In genomic region chr7:5647816-5648215, GRCh38 we compare ENCODE assay signal across 25 cellular contexts.
"Had no signal": no experiment of that assay in that cellular context is flagged by ENCODE, and none has a peak within 500 bp of the region (broad histone marks: within the 10 kb centered on the region; RNA-seq: fewer than 3 reads in every experiment).

No MANE protein-coding gene starts in this region.

- H3K9me3 ChIP-seq: colonic mucosa, esophagus muscularis mucosa, left lung, testis, tibial artery had no signal

- H3K4me2 ChIP-seq: neural progenitor cell had no signal

- H3K27ac ChIP-seq: colonic mucosa, esophagus muscularis mucosa, left lung, neural progenitor cell, parathyroid adenoma, testis, tibial artery had no signal

- H3K36me3 ChIP-seq: colonic mucosa, neural progenitor cell had no signal

- H3K9me3 Mint-ChIP-seq: dendritic cell treated with granulocyte-macrophage colony-stimulating factor and Interleukin-4, amounts not matched to agents 40 ng/mL and 50 ng/mL, for 4 days; endodermal cell; nephron; neural progenitor cell; stimulated activated memory B cell treated with anti-CD40 and anti-IgM and Interleukin-4, amounts not matched to agents 10 μg/mL and 1 μg/mL and 100 μg/mL, for 72 hours; type B pancreatic cell had no signal

- H3K79me2 ChIP-seq: parathyroid adenoma had no signal

- H3K4me1 ChIP-seq: colonic mucosa, parathyroid adenoma had no signal

- H3K27me3 ChIP-seq: colonic mucosa, esophagus muscularis mucosa, left lung, neural progenitor cell, testis, tibial artery had no signal

- H2AFZ ChIP-seq: neural progenitor cell, parathyroid adenoma had no signal

- H3K9ac ChIP-seq: neural progenitor cell, parathyroid adenoma had no signal

- ATAC-seq: left cardiac atrium; left lung; naive thymus-derived CD4-positive, alpha-beta T cell; sciatic nerve; stimulated activated memory B cell treated with anti-CD40 and anti-IgM and Interleukin-4, amounts not matched to agents 10 μg/mL and 1 μg/mL and 100 μg/mL, for 72 hours; stimulated activated naive CD8-positive, alpha-beta T cell treated with anti-CD3 and anti-CD28 coated beads, Interleukin-15, Interleukin-2, amounts not matched to agents 100 U/mL and 50 U/mL, for 24 hours had no signal

- DNase-seq: colonic mucosa; effector CD8-positive, alpha-beta T cell; endodermal cell; head of caudate nucleus; left cardiac atrium; left lung; mesendoderm; midbrain; naive thymus-derived CD4-positive, alpha-beta T cell; stimulated activated CD4-positive, alpha-beta T cell treated with anti-CD3 and anti-CD28 coated beads, Interleukin-2, amount 100 ng/mL, for 24 hours; stimulated activated CD4-positive, alpha-beta T cell treated with anti-CD3 and anti-CD28 coated beads, Interleukin-4, amount 100 ng/mL, for 4 hours; stimulated activated naive CD8-positive, alpha-beta T cell treated with anti-CD3 and anti-CD28 coated beads, Interleukin-15, Interleukin-2, amounts not matched to agents 100 U/mL and 50 U/mL, for 24 hours; substantia nigra; testis; tibial artery had no signal

- H3K27ac Mint-ChIP-seq: dendritic cell treated with granulocyte-macrophage colony-stimulating factor and Interleukin-4, amounts not matched to agents 40 ng/mL and 50 ng/mL, for 4 days; endodermal cell; naive thymus-derived CD4-positive, alpha-beta T cell; neural progenitor cell; progenitor cell of endocrine pancreas; stimulated activated memory B cell treated with anti-CD40 and anti-IgM and Interleukin-4, amounts not matched to agents 10 μg/mL and 1 μg/mL and 100 μg/mL, for 72 hours; type B pancreatic cell had no signal

- H3K4me3 Mint-ChIP-seq: dendritic cell treated with granulocyte-macrophage colony-stimulating factor and Interleukin-4, amounts not matched to agents 40 ng/mL and 50 ng/mL, for 4 days; endodermal cell; naive thymus-derived CD4-positive, alpha-beta T cell; nephron; neural progenitor cell; stimulated activated memory B cell treated with anti-CD40 and anti-IgM and Interleukin-4, amounts not matched to agents 10 μg/mL and 1 μg/mL and 100 μg/mL, for 72 hours; type B pancreatic cell had no signal

- FAIRE-seq: frontal cortex had no signal

- H3K4me3 ChIP-seq: colonic mucosa, esophagus muscularis mucosa, left lung, neural progenitor cell, testis, tibial artery had no signal

- H3K4me1 Mint-ChIP-seq: endodermal cell; stimulated activated memory B cell treated with anti-CD40 and anti-IgM and Interleukin-4, amounts not matched to agents 10 μg/mL and 1 μg/mL and 100 μg/mL, for 72 hours had no signal

- H3K27me3 Mint-ChIP-seq: dendritic cell treated with granulocyte-macrophage colony-stimulating factor and Interleukin-4, amounts not matched to agents 40 ng/mL and 50 ng/mL, for 4 days; naive thymus-derived CD4-positive, alpha-beta T cell; progenitor cell of endocrine pancreas; stimulated activated memory B cell treated with anti-CD40 and anti-IgM and Interleukin-4, amounts not matched to agents 10 μg/mL and 1 μg/mL and 100 μg/mL, for 72 hours; type B pancreatic cell had no signal
